Comparison of ENCODE assay signal across 23 cellular contexts in the genomic region with DNA sequence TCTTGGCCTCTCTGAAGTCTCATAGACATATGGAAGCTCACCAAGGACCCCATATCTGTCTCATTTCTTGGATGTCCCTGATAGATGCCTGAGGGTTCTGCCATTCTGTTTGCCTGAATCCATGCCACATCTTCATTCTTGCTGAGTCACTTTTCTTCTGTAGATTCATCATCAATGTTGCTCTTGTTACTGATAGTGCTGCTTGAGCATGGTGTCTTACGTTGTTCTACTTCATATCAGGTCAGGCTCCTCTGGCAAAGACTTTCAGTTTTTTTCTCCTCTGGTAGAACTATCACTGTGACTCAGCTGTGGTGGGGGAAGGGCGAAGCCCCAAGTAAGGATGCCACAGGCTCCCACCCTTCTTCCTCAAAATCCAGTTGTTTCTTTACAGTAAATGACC.
DNase-seq lines count a peak whose midpoint lies in the region; ATAC-seq, FAIRE-seq and TF ChIP-seq lines count a peak whose summit lies in the region.
"Had no signal": no experiment of that assay in that cellular context is flagged by ENCODE, and none has a peak within 500 bp of the region (broad histone marks: within the 10 kb centered on the region; RNA-seq: fewer than 3 reads in every experiment).

No MANE protein-coding gene starts in this region.

- H3K4me1 ChIP-seq in H9 (ENCODE audit: insufficient read depth, low read length) (0 out of 2 replicates have a peak, but pooled peaks cover 2% of the 10 kb centered on the region), endothelial cell of umbilical vein (ENCODE audit: control insufficient read depth, extremely low read depth, insufficient read depth, low read length) (no peaks in the 10 kb centered on the region), foreskin keratinocyte (no peaks in the 10 kb centered on the region)
- H3K4me1 ChIP-seq: BLaER1 had no signal

- H4K5ac ChIP-seq in H9 (ENCODE audit: insufficient read length, low read depth, low read length), result no peak overlapping the region

- no peak for TF ChIP-seq POLR2A in endothelial cell of umbilical vein (IDR thresholded peaks at IDR 0.05; ENCODE audit: low read depth, low read length)

- H2BK12ac ChIP-seq in H9 (ENCODE audit: insufficient read length, low read depth, low read length), result no peak overlapping the region

- no peaks in the 10 kb centered on the region; a peak in 2 of 5 replicates for H3K9me3 Mint-ChIP-seq in H9

- H3K4me3 ChIP-seq in SK-N-MC, result peak overlapping the region; percentile 73
- H3K4me3 ChIP-seq in endothelial cell of umbilical vein (replicated peaks in 1 of 3; ENCODE audit: insufficient read depth in 1 of 3, low read depth in 1 of 3, low read length in 3 of 3), result no peak overlapping the region
- H3K4me3 ChIP-seq: BLaER1 had no signal

- no peak overlapping the region for H4K8ac ChIP-seq in H9 (replicated peaks; ENCODE audit: insufficient read length, low read depth, low read length)

- no peak overlapping the region for H3K4me2 ChIP-seq in H9 (ENCODE audit: insufficient read depth, insufficient read length, low read length)
- H3K4me2 ChIP-seq in endothelial cell of umbilical vein (ENCODE audit: insufficient read depth, low read length), result no peak overlapping the region
- H3K4me2 ChIP-seq: BLaER1, KMS-11 had no signal

- H3K27ac ChIP-seq in H9 (ENCODE audit: insufficient read length, low read depth, low read length) (no peak overlapping the region), SK-N-MC (peak overlapping the region; percentile 100; the same call in 1 of the 2 replicates), endothelial cell of umbilical vein (ENCODE audit: insufficient read depth, low read depth, low read length) (no peak overlapping the region), foreskin keratinocyte (no peak overlapping the region)
- H3K27ac ChIP-seq: BLaER1, KMS-11 had no signal

- no peaks in the 10 kb centered on the region for H3K9me1 ChIP-seq in endothelial cell of umbilical vein (replicated peaks; ENCODE audit: control insufficient read depth, extremely low read depth, insufficient read depth, low read length)

- H2BK15ac ChIP-seq in H9 (ENCODE audit: low read depth, low read length), result no peak overlapping the region

- dilution Hi-C loops in endothelial cell of umbilical vein (cut with MboI; ENCODE audit: extremely low pct_ligation_motif_present, low sequenced_read_pairs), result no loop called here

- no peaks in the 10 kb centered on the region for H3K23me2 ChIP-seq in H9 (ENCODE audit: insufficient read length, low read depth, low read length, poor library complexity, severe bottlenecking)

- H3K9me3 ChIP-seq in H9 (ENCODE audit: control insufficient read depth, low read depth, low read length), result no peaks in the 10 kb centered on the region
- H3K9me3 ChIP-seq in SK-N-MC (ENCODE audit: low read depth, low read length), result peaks cover 16% of the 10 kb centered on the region; the same call in 1 of the 2 replicates
- no peaks in the 10 kb centered on the region for H3K9me3 ChIP-seq in endothelial cell of umbilical vein (replicated peaks; ENCODE audit: control insufficient read depth, insufficient read depth, low read length)
- H3K9me3 ChIP-seq: BLaER1 had no signal

- H2AFZ ChIP-seq in H9 (ENCODE audit: low read length) (peak overlapping the region; percentile 2), endothelial cell of umbilical vein (ENCODE audit: low read depth, low read length) (peak overlapping the region; percentile 66)

- H2BK120ac ChIP-seq in H9 (ENCODE audit: low read depth, low read length, poor library complexity, severe bottlenecking), result no peak overlapping the region

- no peak overlapping the region for H3K9ac ChIP-seq in H9 (ENCODE audit: extremely low read depth, insufficient read length, low read length)
- H3K9ac ChIP-seq in SK-N-MC (ENCODE audit: insufficient read length), result peak overlapping the region; percentile 9
- no peak overlapping the region for H3K9ac ChIP-seq in endothelial cell of umbilical vein (replicated peaks; ENCODE audit: extremely low read depth, insufficient read depth, low read length)
- H3K9ac ChIP-seq: BLaER1, KMS-11 had no signal

- no peak overlapping the region for H3K14ac ChIP-seq in H9 (ENCODE audit: insufficient read depth, low read length)

- H3K4me3 Mint-ChIP-seq in H9, result no peak overlapping the region
- H3K4me3 Mint-ChIP-seq: CD4-positive, CD25-positive, alpha-beta regulatory T cell had no signal

- no peaks in the 10 kb centered on the region for H4K20me1 ChIP-seq in H9 (ENCODE audit: control insufficient read depth, insufficient read depth, insufficient read length)
- H4K20me1 ChIP-seq in endothelial cell of umbilical vein (replicated peaks; ENCODE audit: control insufficient read depth, extremely low read depth, insufficient read depth, low read length), result no peaks in the 10 kb centered on the region
- H4K20me1 ChIP-seq: BLaER1 had no signal

- TF ChIP-seq CTCF in H9 (conservative IDR thresholded peaks at IDR 0.05) (no peak), endothelial cell of umbilical vein (IDR thresholded peaks at IDR 0.05; ENCODE audit: extremely low read depth in 1 of 2, insufficient read depth in 1 of 2, low read depth in 1 of 2, low read length in 2 of 2) (no peak), foreskin keratinocyte (conservative IDR thresholded peaks at IDR 0.05) (no peak)

- no peak overlapping the region for H3K56ac ChIP-seq in H9 (ENCODE audit: insufficient read length, low read depth, low read length)

- no peak overlapping the region for H3T11ph ChIP-seq in H9 (ENCODE audit: low read length)

- no peak overlapping the region for H3K23ac ChIP-seq in H9 (ENCODE audit: insufficient read length, low read depth, low read length)

- POLR2A ChIA-PET in endothelial cell of umbilical vein (lab: Charles Lee), result no interaction called here

- no peak overlapping the region for H2AK5ac ChIP-seq in H9 (ENCODE audit: insufficient read length, low read length)

- no peak for DNase-seq in H9
- no peak for DNase-seq in SK-N-MC (ENCODE audit: low read depth, low spot score)
- no peak for DNase-seq in endothelial cell of umbilical vein (ENCODE audit: low read depth, low spot score)
- no peak for DNase-seq in NCI-H748 (lab: John Stamatoyannopoulos, UW; ENCODE audit: unreplicated experiment)
- no peak for DNase-seq in foreskin keratinocyte
- DNase-seq: CD4-positive, CD25-positive, alpha-beta regulatory T cell; DMS53; IMR-90; MM.1S; NCI-H2029; NCI-H446 treated with DMSO at 0.1 percent for 48 hours; NCI-H526 treated with DMSO at 0.1 percent for 48 hours; SIG-M5; T-helper 2 cell had no signal

- H3K79me2 ChIP-seq in H9 (ENCODE audit: insufficient read depth, low read length) (no peaks in the 10 kb centered on the region), endothelial cell of umbilical vein (ENCODE audit: control insufficient read depth, insufficient read depth, low read length) (no peaks in the 10 kb centered on the region)

- BruUV-seq in endothelial cell of umbilical vein (replicated peaks; lab: Mats Ljungman, UMichigan), result no TSS peak

- no peak overlapping the region for H2BK5ac ChIP-seq in H9 (ENCODE audit: insufficient read length, low read length)

- intact Hi-C loops in endothelial cell of umbilical vein (cut with micrococcal nuclease), result no loop called here

- H3K18ac ChIP-seq in H9 (ENCODE audit: insufficient read length, low read depth, low read length), result no peak overlapping the region

- H2BK20ac ChIP-seq in H9 (ENCODE audit: low read depth, low read length, poor library complexity, severe bottlenecking), result no peak overlapping the region

- peaks cover 0 to 5% (median 0%) of the 10 kb centered on the region in 3 experiments; a peak in 2 of 7 replicates for H3K36me3 Mint-ChIP-seq in H9 (ENCODE audit: insufficient read depth in 1 of 3, low read depth in 3 of 3)
- H3K36me3 Mint-ChIP-seq: CD4-positive, CD25-positive, alpha-beta regulatory T cell had no signal

- no peaks in the 10 kb centered on the region for H3K27me3 Mint-ChIP-seq in H9 (ENCODE audit: low read depth)
- H3K27me3 Mint-ChIP-seq: CD4-positive, CD25-positive, alpha-beta regulatory T cell had no signal

- FAIRE-seq in endothelial cell of umbilical vein (lab: Jason Lieb, UNC), result no peak
- FAIRE-seq: D721Med, G401.6, H54, RCC 7860 had no signal

- H3K36me3 ChIP-seq in SK-N-MC (ENCODE audit: insufficient read depth, low read length) (peaks cover 40% of the 10 kb centered on the region), endothelial cell of umbilical vein (ENCODE audit: control insufficient read depth in 2 of 2, extremely low read depth in 1 of 2, insufficient read depth in 2 of 2, low read length in 2 of 2) (no peaks in the 10 kb centered on the region)
- H3K36me3 ChIP-seq: BLaER1 had no signal

- H3K27ac Mint-ChIP-seq in H9, result peak overlapping the region in 1 of 3 experiments; percentile 12; a peak in 1 of 7 replicates
- H3K27ac Mint-ChIP-seq: CD4-positive, CD25-positive, alpha-beta regulatory T cell had no signal

- no CpG with 5 or more reads among the region's 2 CpGs for WGBS in H9 (ENCODE audit: extremely low coverage, insufficient read length, low lambda C conversion rate)

- no peak for ATAC-seq in GM21360 (IDR thresholded peaks at IDR 0.05; ENCODE audit: unreplicated experiment)
- no peak for ATAC-seq in foreskin keratinocyte
- ATAC-seq in GM19328 (IDR thresholded peaks at IDR 0.05; ENCODE audit: unreplicated experiment), result no peak
- ATAC-seq: SK-N-SH treated with all-trans-retinoic acid at 6 μM for 48 hours had no signal

- H4K91ac ChIP-seq in H9 (ENCODE audit: insufficient read length, low read depth, low read length), result no peak overlapping the region

- no peak overlapping the region for H3K4ac ChIP-seq in H9 (ENCODE audit: low read depth, low read length)

- H3K4me1 Mint-ChIP-seq in H9, result 0 out of 4 replicates have a peak, but pooled peaks cover 0 to 3% of the 10 kb centered on the region in 2 experiments
- H3K4me1 Mint-ChIP-seq: CD4-positive, CD25-positive, alpha-beta regulatory T cell had no signal

- H3K27me3 ChIP-seq in H9 (ENCODE audit: insufficient read depth, low read length) (no peaks in the 10 kb centered on the region), endothelial cell of umbilical vein (ENCODE audit: control insufficient read depth in 2 of 2, insufficient read depth in 2 of 2, low read length in 2 of 2) (no peaks in the 10 kb centered on the region), foreskin keratinocyte (no peaks in the 10 kb centered on the region)
- H3K27me3 ChIP-seq: BLaER1 had no signal

- H3K79me1 ChIP-seq in H9 (ENCODE audit: insufficient read depth, low read depth, low read length, poor library complexity, severe bottlenecking), result no peaks in the 10 kb centered on the region

- CTCF ChIA-PET in endothelial cell of umbilical vein (lab: Charles Lee), result no interaction called here

TF ChIP-seq in endothelial cell of umbilical vein, 7 proteins besides CTCF, POLR2A, EP300 and RAD21 (continues in another document):
- TF ChIP-seq, protein P1, sequence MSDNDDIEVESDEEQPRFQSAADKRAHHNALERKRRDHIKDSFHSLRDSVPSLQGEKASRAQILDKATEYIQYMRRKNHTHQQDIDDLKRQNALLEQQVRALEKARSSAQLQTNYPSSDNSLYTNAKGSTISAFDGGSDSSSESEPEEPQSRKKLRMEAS (IDR thresholded peaks at IDR 0.05; ENCODE audit: insufficient read depth, insufficient read length), result no peak
- TF ChIP-seq JUN (IDR thresholded peaks at IDR 0.05; ENCODE audit: borderline replicate concordance, insufficient read depth, insufficient read length, low read depth) (no peak), MYC (IDR thresholded peaks at IDR 0.05; ENCODE audit: low read depth, low read length) (no peak), EZH2 (IDR thresholded peaks at IDR 0.05; ENCODE audit: borderline replicate concordance, low read depth, low read length, severe bottlenecking) (no peak)
